ENCODE assay signal across 14 cellular contexts in the genomic region with DNA sequence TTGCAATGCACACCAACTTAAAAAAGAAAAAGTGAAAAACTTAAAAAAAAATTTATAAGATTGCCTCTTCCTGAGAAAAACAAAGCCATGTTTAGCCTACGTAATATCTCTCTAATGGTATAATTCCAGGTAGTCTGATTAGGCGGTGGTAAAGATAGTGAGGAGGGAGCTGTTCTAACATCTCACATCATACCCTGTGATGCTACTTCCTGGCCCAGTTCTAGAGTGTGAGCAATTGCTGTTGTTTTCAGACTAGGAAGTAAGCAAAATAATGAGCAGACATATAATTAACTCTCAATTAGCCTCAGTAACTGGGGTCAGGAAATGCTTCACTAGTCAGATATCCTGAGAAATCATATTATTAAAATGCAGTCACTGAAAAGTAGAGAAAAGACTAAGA.
A peak's percentile ranks its signal among the peaks of the same experiment; 100 is the strongest.
DNase-seq lines count a peak whose midpoint lies in the region; ATAC-seq and TF ChIP-seq lines count a peak whose summit lies in the region.
"Had no signal": no experiment of that assay in that cellular context is flagged by ENCODE, and none has a peak within 500 bp of the region (broad histone marks: within the 10 kb centered on the region; RNA-seq: fewer than 3 reads in every experiment).

No MANE protein-coding gene starts in this region.

- no peak overlapping the region for H3K27ac ChIP-seq in BLaER1 treated with 17β-estradiol and CSF1 and Interleukin-3, amounts not matched to agents 10 nM and 100 nM
- H3K27ac ChIP-seq in GM23338 (ENCODE audit: low read depth) (no peak overlapping the region), SU-DHL-6 (ENCODE audit: low read depth, low read length) (no peak overlapping the region)
- H3K27ac ChIP-seq: Peyer's patch had no signal

- H3K4me3 ChIP-seq in BLaER1 treated with 17β-estradiol and CSF1 and Interleukin-3, amounts not matched to agents 10 nM and 100 nM, result no peak overlapping the region
- H3K4me3 ChIP-seq in GM23338 (no peak overlapping the region), SU-DHL-6 (ENCODE audit: insufficient read depth, low read length, poor library complexity, severe bottlenecking) (no peak overlapping the region)
- H3K4me3 ChIP-seq: K562, Peyer's patch had no signal

- peaks cover 0 to 66% (median 0%) of the 10 kb centered on the region in 11 experiments; a peak in 7 of 22 replicates for H3K27me3 ChIP-seq in BLaER1 treated with 17β-estradiol and CSF1 and Interleukin-3, amounts not matched to agents 10 nM and 100 nM
- H3K27me3 ChIP-seq in GM23338 (ENCODE audit: insufficient read depth) (no peaks in the 10 kb centered on the region), SU-DHL-6 (ENCODE audit: low read length) (no peaks in the 10 kb centered on the region)
- H3K27me3 ChIP-seq: Peyer's patch had no signal

- H3K27me3 Mint-ChIP-seq in GM23338 (ENCODE audit: insufficient read depth, low read depth, poor library complexity) (peaks cover 4% of the 10 kb centered on the region), naive B cell (peaks cover 0 to 7% (median 6%) of the 10 kb centered on the region in 3 donors)
- H3K27me3 Mint-ChIP-seq: CD4-positive, alpha-beta memory T cell had no signal

- ATAC-seq in GM23338 (no peak), naive B cell (ENCODE audit: low read depth in 2 of 2) (peak; percentile 30 to 51), HG02840 (IDR thresholded peaks at IDR 0.05; ENCODE audit: low FRiP score, unreplicated experiment) (no peak)
- ATAC-seq: K562, Right ventricle myocardium inferior had no signal

- H3K9ac ChIP-seq in BLaER1 treated with 17β-estradiol and CSF1 and Interleukin-3, amounts not matched to agents 10 nM and 100 nM, result no peak overlapping the region
- H3K9ac ChIP-seq in SU-DHL-6 (ENCODE audit: low read length), result no peak overlapping the region

- H3K4me1 ChIP-seq in BLaER1 treated with 17β-estradiol and CSF1 and Interleukin-3, amounts not matched to agents 10 nM and 100 nM, result peaks cover 10 to 30% (median 20%) of the 10 kb centered on the region in 10 experiments
- peaks cover 20% of the 10 kb centered on the region for H3K4me1 ChIP-seq in GM23338 (ENCODE audit: insufficient read depth)
- H3K4me1 ChIP-seq: Peyer's patch had no signal

- H3K79me2 ChIP-seq in GM23338 (replicated peaks; ENCODE audit: insufficient read depth) (no peaks in the 10 kb centered on the region), SU-DHL-6 (ENCODE audit: insufficient read depth, low read length) (no peaks in the 10 kb centered on the region)

- H3K9me2 ChIP-seq in GM23338 (ENCODE audit: insufficient read depth) (peaks cover 4% of the 10 kb centered on the region; the same call in 1 of the 2 replicates), SU-DHL-6 (replicated peaks; ENCODE audit: insufficient read depth, low read length) (no peaks in the 10 kb centered on the region)

- peak overlapping the region in 8 of 11 experiments; percentile 4 to 84 (median 58); a peak in 8 of 22 replicates for H3K4me2 ChIP-seq in BLaER1 treated with 17β-estradiol and CSF1 and Interleukin-3, amounts not matched to agents 10 nM and 100 nM
- H3K4me2 ChIP-seq in GM23338 (no peak overlapping the region), SU-DHL-6 (ENCODE audit: low read depth, low read length, poor library complexity, severe bottlenecking) (peak overlapping the region; percentile 36)

- H3K9me3 Mint-ChIP-seq in GM23338, result no peaks in the 10 kb centered on the region; the same call in 2 of the 3 replicates
- H3K9me3 Mint-ChIP-seq in naive B cell, result peaks cover 0 to 7% (median 1%) of the 10 kb centered on the region in 7 donors

- H3K27ac Mint-ChIP-seq in GM23338 (no peak overlapping the region), naive B cell (no peak overlapping the region)
- H3K27ac Mint-ChIP-seq: CD4-positive, alpha-beta memory T cell had no signal

- H3K4me3 Mint-ChIP-seq in GM23338, result no peak overlapping the region
- no peak overlapping the region for H3K4me3 Mint-ChIP-seq in naive B cell
- H3K4me3 Mint-ChIP-seq: CD4-positive, alpha-beta memory T cell had no signal

- H3K4me1 Mint-ChIP-seq in GM23338 (peaks cover 14% of the 10 kb centered on the region; the same call in 2 of the 3 replicates), naive B cell (peaks cover 13 to 18% (median 14%) of the 10 kb centered on the region in 3 donors)

- H3K36me3 Mint-ChIP-seq in GM23338 (ENCODE audit: low read depth), result peaks cover 2% of the 10 kb centered on the region; the same call in 1 of the 3 replicates
- no peaks in the 10 kb centered on the region for H3K36me3 Mint-ChIP-seq in naive B cell
- H3K36me3 Mint-ChIP-seq: CD4-positive, alpha-beta memory T cell had no signal

- H2AFZ ChIP-seq in GM23338 (0 out of 2 replicates have a peak overlapping the region, but pooled peaks have one; percentile 39), SU-DHL-6 (ENCODE audit: low read depth, low read length, severe bottlenecking) (no peak overlapping the region)

- DNase-seq in GM23338 (ENCODE audit: low spot score), result no peak
- no peak for DNase-seq in naive B cell
- no peak for DNase-seq in activated effector memory CD4-positive, alpha-beta T cell treated with Interleukin-2 at 50 U/mL for 16 hours
- no peak for DNase-seq in stimulated activated CD4-positive, alpha-beta T cell treated with anti-CD3 and anti-CD28 coated beads, Interleukin-12 subunit alpha, Interleukin-12 subunit beta, amount 100 ng/mL, for 4 hours
- DNase-seq: CD4-positive, alpha-beta memory T cell; NCI-H1930; NCI-H2171; NCI-H446; Peyer's patch had no signal

- H3K9me3 ChIP-seq in BLaER1 treated with 17β-estradiol and CSF1 and Interleukin-3, amounts not matched to agents 10 nM and 100 nM (replicated peaks in 1 of 11), result peaks cover 0 to 3% (median 1%) of the 10 kb centered on the region in 11 experiments; a peak in 8 of 22 replicates
- H3K9me3 ChIP-seq in SU-DHL-6 (ENCODE audit: insufficient read depth, low read length), result no peaks in the 10 kb centered on the region
- H3K9me3 ChIP-seq: Peyer's patch had no signal

- H3F3A ChIP-seq in GM23338 (replicated peaks; ENCODE audit: low read depth) (no peaks in the 10 kb centered on the region), SU-DHL-6 (ENCODE audit: insufficient read depth) (no peaks in the 10 kb centered on the region)

- no peaks in the 10 kb centered on the region for H3K36me3 ChIP-seq in BLaER1 treated with 17β-estradiol and CSF1 and Interleukin-3, amounts not matched to agents 10 nM and 100 nM
- H3K36me3 ChIP-seq in GM23338 (ENCODE audit: insufficient read depth) (no peaks in the 10 kb centered on the region), SU-DHL-6 (ENCODE audit: low read length) (no peaks in the 10 kb centered on the region)
- H3K36me3 ChIP-seq: Peyer's patch had no signal

- no peaks in the 10 kb centered on the region for H4K20me1 ChIP-seq in BLaER1 treated with 17β-estradiol and CSF1 and Interleukin-3, amounts not matched to agents 10 nM and 100 nM
- H4K20me1 ChIP-seq in GM23338 (replicated peaks; ENCODE audit: insufficient read depth), result no peaks in the 10 kb centered on the region
- H4K20me1 ChIP-seq in SU-DHL-6 (ENCODE audit: low read depth, low read length), result no peaks in the 10 kb centered on the region

- TF ChIP-seq CTCF in GM23338 (conservative IDR thresholded peaks at IDR 0.05; ENCODE audit: low read depth in 2 of 2) (no peak), SU-DHL-6 (IDR thresholded peaks at IDR 0.05; ENCODE audit: insufficient read depth, low read length, poor library complexity, severe bottlenecking) (no peak)

TF ChIP-seq in GM23338, 12 proteins besides CTCF, POLR2A, EP300 and RAD21 (continues in another document):
- TF ChIP-seq, protein P1, sequence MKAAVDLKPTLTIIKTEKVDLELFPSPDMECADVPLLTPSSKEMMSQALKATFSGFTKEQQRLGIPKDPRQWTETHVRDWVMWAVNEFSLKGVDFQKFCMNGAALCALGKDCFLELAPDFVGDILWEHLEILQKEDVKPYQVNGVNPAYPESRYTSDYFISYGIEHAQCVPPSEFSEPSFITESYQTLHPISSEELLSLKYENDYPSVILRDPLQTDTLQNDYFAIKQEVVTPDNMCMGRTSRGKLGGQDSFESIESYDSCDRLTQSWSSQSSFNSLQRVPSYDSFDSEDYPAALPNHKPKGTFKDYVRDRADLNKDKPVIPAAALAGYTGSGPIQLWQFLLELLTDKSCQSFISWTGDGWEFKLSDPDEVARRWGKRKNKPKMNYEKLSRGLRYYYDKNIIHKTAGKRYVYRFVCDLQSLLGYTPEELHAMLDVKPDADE (IDR thresholded peaks at IDR 0.05), result no peak
- TF ChIP-seq POLR2AphosphoS5 (IDR thresholded peaks at IDR 0.05; ENCODE audit: low read depth) (no peak), STAT1 (IDR thresholded peaks at IDR 0.05; ENCODE audit: unreplicated experiment) (no peak), EZH2 (IDR thresholded peaks at IDR 0.05; ENCODE audit: low read depth, unreplicated experiment) (no peak), ZNF331 (CRISPR knock-in tag; IDR thresholded peaks at IDR 0.05; ENCODE audit: low read depth) (no peak), NANOG (IDR thresholded peaks at IDR 0.05; ENCODE audit: borderline replicate concordance) (no peak), EZH2phosphoT487 (IDR thresholded peaks at IDR 0.05; ENCODE audit: unreplicated experiment) (no peak), JUNB (IDR thresholded peaks at IDR 0.05; ENCODE audit: unreplicated experiment) (no peak), ZNF114 (CRISPR knock-in tag; IDR thresholded peaks at IDR 0.05) (no peak)

Comparison
In these comparisons a context has a peak if more than half of its experiments do, and no peak if none do; other contexts are left out.
1. ATAC-seq: peak in naive B cell (2 of 2); none in GM23338 (single experiment) and HG02840 (single experiment).